ENCODE assay signal across 21 cellular contexts in the genomic region with DNA sequence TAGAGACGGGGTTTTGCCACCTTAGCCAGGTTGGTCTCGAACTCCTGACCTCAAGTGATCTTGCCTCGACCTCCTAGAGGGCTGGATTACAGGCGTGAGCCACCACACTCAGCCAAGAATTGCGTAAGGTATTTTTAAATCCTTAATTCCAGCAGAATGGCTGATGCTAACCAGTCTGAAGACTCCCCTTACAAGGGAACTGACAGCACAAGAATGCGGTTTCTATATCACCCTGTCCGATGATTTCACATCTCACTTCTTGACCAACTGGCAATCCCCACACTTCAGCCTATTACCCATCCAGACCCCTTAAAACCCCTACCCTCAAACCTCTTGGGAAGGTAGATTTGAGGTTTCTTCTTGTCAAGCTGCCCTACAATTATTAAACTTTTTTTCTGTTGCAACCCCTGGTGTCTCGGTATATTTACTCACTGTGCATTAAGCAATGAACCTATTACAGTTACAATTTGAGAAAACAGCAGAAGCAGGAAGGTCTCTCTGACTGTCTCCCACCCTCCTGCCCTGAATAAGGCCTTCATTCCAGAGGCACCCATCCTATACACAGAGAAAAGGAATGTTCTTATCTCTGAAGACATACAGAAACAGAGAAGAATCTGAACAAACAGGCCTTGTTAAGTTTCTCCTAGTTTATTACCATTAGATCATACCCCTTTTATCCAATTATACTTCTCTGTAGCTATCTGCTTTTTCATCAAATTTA.
"Had no signal": no experiment of that assay in that cellular context is flagged by ENCODE, and none has a peak within 500 bp of the region (broad histone marks: within the 10 kb centered on the region; RNA-seq: fewer than 3 reads in every experiment).

No MANE protein-coding gene starts in this region.

- DNase-seq: activated CD4-positive, alpha-beta T cell treated with anti-CD3 and anti-CD28 coated beads for 48 hours; activated CD4-positive, alpha-beta T cell treated with anti-CD3 and anti-CD28 coated beads, Interleukin-2, amount 50 U/mL, for 4 hours; activated CD4-positive, CD25-positive, alpha-beta regulatory T cell treated with anti-CD3 and anti-CD28 coated beads, Interleukin-2, amount 50 U/mL, for 72 hours; activated CD8-positive, alpha-beta memory T cell treated with anti-CD3 and anti-CD28 coated beads, Interleukin-2, amount 10 ng/mL, durations not matched to agents 7 days and 5 days; activated effector memory CD4-positive, alpha-beta T cell treated with anti-CD3 and anti-CD28 coated beads, Interleukin-2, amount 50 U/mL, for 16 hours; activated naive CD4-positive, alpha-beta T cell treated with Interleukin-2 at 50 U/mL for 16 hours; activated naive CD8-positive, alpha-beta T cell treated with anti-CD3 and anti-CD28 coated beads, Interleukin-2, amount 50 U/mL, for 24 hours; activated T-cell treated with anti-CD3 and anti-CD28 coated beads, Interleukin-2, amount 50 U/mL, for 4 hours; amygdala; NCI-H1092; NCI-H1417; NCI-H1930; NCI-H2171; NCI-H2227 treated with DMSO at 0.1 percent for 48 hours; NCI-H526 treated with DMSO at 0.1 percent for 48 hours; NCI-H82; SIG-M5; T-helper 17 cell; T-helper 9 cell had no signal

- ATAC-seq: activated CD8-positive, alpha-beta memory T cell treated with anti-CD3 and anti-CD28 coated beads, Interleukin-2, amount 10 ng/mL, durations not matched to agents 7 days and 5 days; activated naive CD4-positive, alpha-beta T cell treated with anti-CD3 and anti-CD28 coated beads, Interleukin-2, amount 50 U/mL, for 72 hours; activated naive CD8-positive, alpha-beta T cell treated with anti-CD3 and anti-CD28 coated beads, Interleukin-2, amount 50 U/mL, for 24 hours; activated T-cell treated with anti-CD3 and anti-CD28 coated beads, Interleukin-2, amount 50 U/mL, for 4 hours; T-helper 17 cell; WTC11 had no signal
